13 cellular contexts compared by ENCODE assay signal in genomic region chr1:92480200-92480812, GRCh38. TPM values are rescaled to one million over a fixed set of nuclear protein-coding genes. Genes with fewer than 3 reads are reported as not detected.
DNase-seq lines count a peak whose midpoint lies in the region; ATAC-seq and TF ChIP-seq lines count a peak whose summit lies in the region.
"Had no signal": no experiment of that assay in that cellular context is flagged by ENCODE, and none has a peak within 500 bp of the region (broad histone marks: within the 10 kb centered on the region; RNA-seq: fewer than 3 reads in every experiment).

No MANE protein-coding gene starts in this region.

- H3K4me1 ChIP-seq in iPS-18a (ENCODE audit: control insufficient read depth, low read depth, low read length) = peaks cover 18% of the 10 kb centered on the region
- peaks cover 37% of the 10 kb centered on the region for H3K4me1 ChIP-seq in psoas muscle

- peak overlapping the region; percentile 99 for H3K27ac Mint-ChIP-seq in activated CD4-positive, alpha-beta T cell treated with anti-CD3 and anti-CD28 coated beads, Interleukin-2, amount 10 ng/mL, durations not matched to agents 24 days and 14 days
- peak overlapping the region; percentile 98 for H3K27ac Mint-ChIP-seq in activated T-helper 1 cell treated with anti-CD3 and anti-CD28 coated beads, Interleukin-12 subunit alpha, Interleukin-12 subunit beta, Interleukin-2, Interleukin-4 antibody, amounts not matched to agents 30 ng/mL and 10 ng/mL and 1 ng/mL, durations not matched to agents 14 hours and 24 hours and 36 hours

- peaks cover 55% of the 10 kb centered on the region for H3K4me1 Mint-ChIP-seq in activated CD4-positive, alpha-beta T cell treated with anti-CD3 and anti-CD28 coated beads, Interleukin-2, amount 10 ng/mL, durations not matched to agents 24 days and 14 days
- peaks cover 65% of the 10 kb centered on the region for H3K4me1 Mint-ChIP-seq in activated T-helper 1 cell treated with anti-CD3 and anti-CD28 coated beads, Interleukin-12 subunit alpha, Interleukin-12 subunit beta, Interleukin-2, Interleukin-4 antibody, amounts not matched to agents 30 ng/mL and 10 ng/mL and 1 ng/mL, durations not matched to agents 14 hours and 24 hours and 36 hours (ENCODE audit: low read depth)

- no peak overlapping the region for H3K9ac ChIP-seq in iPS-18a (ENCODE audit: low read length)

- intact Hi-C loops in activated CD4-positive, alpha-beta T cell treated with anti-CD3 and anti-CD28 coated beads, Interleukin-2, amount 10 ng/mL, durations not matched to agents 24 days and 14 days (cut with micrococcal nuclease) = loop anchor here (10.0 kb wide), 1 partner anchor 976 kb away; the partner anchor contains the start of gene CDC7
- intact Hi-C loops in activated T-helper 1 cell treated with anti-CD3 and anti-CD28 coated beads, Interleukin-12 subunit alpha, Interleukin-12 subunit beta, Interleukin-2, Interleukin-4 antibody, amounts not matched to agents 30 ng/mL and 10 ng/mL and 1 ng/mL, durations not matched to agents 14 hours and 24 hours and 36 hours (cut with micrococcal nuclease) = loop anchor here (10.0 kb wide), 6 partner anchors 606 to 1456 kb away; partner anchors contain the start of genes CCDC18, CDC7, TMED5 and ZNF644
- intact Hi-C loops in psoas muscle (cut with DNase I) = no loop called here

- peak overlapping the region; percentile 55 for H3K4me3 ChIP-seq in iPS-18a (ENCODE audit: low read length)
- H3K4me3 ChIP-seq in psoas muscle = peak overlapping the region; percentile 68
- H3K4me3 ChIP-seq: A549 had no signal

- DNase-seq in activated CD4-positive, alpha-beta T cell treated with anti-CD3 and anti-CD28 coated beads, Interleukin-2, amount 10 ng/mL, durations not matched to agents 24 days and 14 days = peak; percentile 54
- DNase-seq in activated CD4-positive, alpha-beta T cell treated with anti-CD3 and anti-CD28 coated beads for 1 hour = no peak
- DNase-seq in activated T-helper 1 cell treated with anti-CD3 and anti-CD28 coated beads, Interleukin-12 subunit alpha, Interleukin-12 subunit beta, Interleukin-2, Interleukin-4 antibody, amounts not matched to agents 30 ng/mL and 10 ng/mL and 1 ng/mL, durations not matched to agents 14 hours and 24 hours and 36 hours (ENCODE audit: low spot score) = no peak
- DNase-seq in psoas muscle = peak in 1 of 2 donors; percentile 15
- DNase-seq in activated CD4-positive, CD25-positive, alpha-beta regulatory T cell (lab: John Stamatoyannopoulos, UW) = no peak
- DNase-seq: activated CD8-positive, alpha-beta memory T cell treated with anti-CD3 and anti-CD28 coated beads for 24 hours; NCI-H1105 treated with DMSO at 0.1 percent for 48 hours; small intestine had no signal

- H3K27ac ChIP-seq in iPS-18a (ENCODE audit: low read length) (no peak overlapping the region), psoas muscle (no peak overlapping the region)
- H3K27ac ChIP-seq: A549, breast epithelium had no signal

- no peak for TF ChIP-seq CTCF in psoas muscle (IDR thresholded peaks at IDR 0.05)

- H3K27me3 Mint-ChIP-seq in activated CD4-positive, alpha-beta T cell treated with anti-CD3 and anti-CD28 coated beads, Interleukin-2, amount 10 ng/mL, durations not matched to agents 24 days and 14 days = no peaks in the 10 kb centered on the region
- H3K27me3 Mint-ChIP-seq in activated T-helper 1 cell treated with anti-CD3 and anti-CD28 coated beads, Interleukin-12 subunit alpha, Interleukin-12 subunit beta, Interleukin-2, Interleukin-4 antibody, amounts not matched to agents 30 ng/mL and 10 ng/mL and 1 ng/mL, durations not matched to agents 14 hours and 24 hours and 36 hours (ENCODE audit: insufficient read depth) = no peaks in the 10 kb centered on the region

- H3K27me3 ChIP-seq in iPS-18a (ENCODE audit: control insufficient read depth, insufficient read depth, low read length) = peaks cover 100% of the 10 kb centered on the region
- H3K27me3 ChIP-seq in psoas muscle (ENCODE audit: insufficient read depth in 3 of 3, low read length in 2 of 3) = peaks cover 0 to 68% (median 47%) of the 10 kb centered on the region in 3 donors

- H3K9me3 Mint-ChIP-seq in activated CD4-positive, alpha-beta T cell treated with anti-CD3 and anti-CD28 coated beads, Interleukin-2, amount 10 ng/mL, durations not matched to agents 24 days and 14 days = no peaks in the 10 kb centered on the region
- H3K9me3 Mint-ChIP-seq in activated T-helper 1 cell treated with anti-CD3 and anti-CD28 coated beads, Interleukin-12 subunit alpha, Interleukin-12 subunit beta, Interleukin-2, Interleukin-4 antibody, amounts not matched to agents 30 ng/mL and 10 ng/mL and 1 ng/mL, durations not matched to agents 14 hours and 24 hours and 36 hours = no peaks in the 10 kb centered on the region

- peaks cover 85% of the 10 kb centered on the region for H3K36me3 Mint-ChIP-seq in activated CD4-positive, alpha-beta T cell treated with anti-CD3 and anti-CD28 coated beads, Interleukin-2, amount 10 ng/mL, durations not matched to agents 24 days and 14 days (ENCODE audit: low read depth)
- H3K36me3 Mint-ChIP-seq in activated T-helper 1 cell treated with anti-CD3 and anti-CD28 coated beads, Interleukin-12 subunit alpha, Interleukin-12 subunit beta, Interleukin-2, Interleukin-4 antibody, amounts not matched to agents 30 ng/mL and 10 ng/mL and 1 ng/mL, durations not matched to agents 14 hours and 24 hours and 36 hours (ENCODE audit: low read depth) = peaks cover 74% of the 10 kb centered on the region

- 21 to 32% (median 29%) methylated on average over 42 to 59 of the region's 59 CpGs for WGBS in psoas muscle, 3 donors

- no peaks in the 10 kb centered on the region for H3K36me3 ChIP-seq in iPS-18a (ENCODE audit: control insufficient read depth, low read depth, low read length)
- H3K36me3 ChIP-seq in psoas muscle (ENCODE audit: insufficient read depth in 1 of 2, low read depth in 1 of 2) = no peaks in the 10 kb centered on the region
- H3K36me3 ChIP-seq: breast epithelium had no signal

- H3K9me3 ChIP-seq in iPS-18a (ENCODE audit: control insufficient read depth, low read depth, low read length) (no peaks in the 10 kb centered on the region), psoas muscle (no peaks in the 10 kb centered on the region)
- H3K9me3 ChIP-seq: A549, breast epithelium had no signal

- peak overlapping the region; percentile 90 for H3K4me3 Mint-ChIP-seq in activated CD4-positive, alpha-beta T cell treated with anti-CD3 and anti-CD28 coated beads, Interleukin-2, amount 10 ng/mL, durations not matched to agents 24 days and 14 days
- H3K4me3 Mint-ChIP-seq in activated T-helper 1 cell treated with anti-CD3 and anti-CD28 coated beads, Interleukin-12 subunit alpha, Interleukin-12 subunit beta, Interleukin-2, Interleukin-4 antibody, amounts not matched to agents 30 ng/mL and 10 ng/mL and 1 ng/mL, durations not matched to agents 14 hours and 24 hours and 36 hours = peak overlapping the region; percentile 85

- ATAC-seq in psoas muscle (no peak), GM18858 (IDR thresholded peaks at IDR 0.05; ENCODE audit: unreplicated experiment) (no peak), HG03342 (IDR thresholded peaks at IDR 0.05; ENCODE audit: unreplicated experiment) (no peak)
- ATAC-seq: A549 had no signal

RNA-seq across cellular contexts. Expression of gene GFI1, which starts 6.4 kb away (rescaled TPM):
- 85.1 and 87.1 TPM in 2 replicates for total RNA-seq in activated CD4-positive, alpha-beta T cell treated with anti-CD3 and anti-CD28 coated beads, Interleukin-2, amount 10 ng/mL, durations not matched to agents 24 days and 14 days
- total RNA-seq in activated T-helper 1 cell treated with anti-CD3 and anti-CD28 coated beads, Interleukin-12 subunit alpha, Interleukin-12 subunit beta, Interleukin-2, Interleukin-4 antibody, amounts not matched to agents 30 ng/mL and 10 ng/mL and 1 ng/mL, durations not matched to agents 14 hours and 24 hours and 36 hours = 95.7 and 103 TPM in 2 replicates
- under 1 TPM in 3 of 4 donors, not detected in 1; 0.17 to 0.36 (median 0.20) TPM for total RNA-seq in psoas muscle
- under 1 TPM in 2 of 3 donors, not detected in 1; 0.01 to 0.05 TPM for polyA plus RNA-seq in psoas muscle

Comparison
In these comparisons a context has a peak if more than half of its experiments do, and no peak if none do; other contexts are left out.
1. RNA of gene GFI1, which starts 6.4 kb away (total RNA-seq): 95.7 to 103 TPM in activated T-helper 1 cell treated with anti-CD3 and anti-CD28 coated beads, Interleukin-12 subunit alpha, Interleukin-12 subunit beta, Interleukin-2, Interleukin-4 antibody, amounts not matched to agents 30 ng/mL and 10 ng/mL and 1 ng/mL, durations not matched to agents 14 hours and 24 hours and 36 hours and 85.1 to 87.1 TPM in activated CD4-positive, alpha-beta T cell treated with anti-CD3 and anti-CD28 coated beads, Interleukin-2, amount 10 ng/mL, durations not matched to agents 24 days and 14 days; 0.17 to 0.36 TPM in psoas muscle; every median in the first group is over 10 times any median in the second.
2. intact Hi-C loops: an anchor here in activated CD4-positive, alpha-beta T cell treated with anti-CD3 and anti-CD28 coated beads, Interleukin-2, amount 10 ng/mL, durations not matched to agents 24 days and 14 days (10.0 kb wide) and activated T-helper 1 cell treated with anti-CD3 and anti-CD28 coated beads, Interleukin-12 subunit alpha, Interleukin-12 subunit beta, Interleukin-2, Interleukin-4 antibody, amounts not matched to agents 30 ng/mL and 10 ng/mL and 1 ng/mL, durations not matched to agents 14 hours and 24 hours and 36 hours (10.0 kb wide); none called in psoas muscle.